Comparison of ENCODE assay signal across 14 cellular contexts in genomic region chr14:103444837-103445524, GRCh38. TPM values are rescaled to one million over a fixed set of nuclear protein-coding genes. Genes with fewer than 3 reads are reported as not detected.
DNase-seq lines count a peak whose midpoint lies in the region; FAIRE-seq and TF ChIP-seq lines count a peak whose summit lies in the region.
"Had no signal": no experiment of that assay in that cellular context is flagged by ENCODE, and none has a peak within 500 bp of the region (broad histone marks: within the 10 kb centered on the region; RNA-seq: fewer than 3 reads in every experiment).

No MANE protein-coding gene starts in this region.

- H4K20me1 ChIP-seq in fibroblast of lung (ENCODE audit: control insufficient read depth, extremely low read depth, insufficient read depth, low read length): no peaks in the 10 kb centered on the region

- H3K4me2 ChIP-seq in fibroblast of lung (ENCODE audit: extremely low read depth, insufficient read depth, low read length): no peak overlapping the region

- H3K4me3 ChIP-seq in fibroblast of lung (replicated peaks in 1 of 4; ENCODE audit: control extremely low read depth in 1 of 4, insufficient read depth in 1 of 4, low read depth in 3 of 4, low read length in 4 of 4) (no peak overlapping the region), mesodermal cell (ENCODE audit: extremely low read depth, insufficient read depth, low read length, poor library complexity, severe bottlenecking) (no peak overlapping the region), Caco-2 (ENCODE audit: low read depth, low read length) (no peak overlapping the region)
- H3K4me3 ChIP-seq: SJCRH30, upper lobe of left lung had no signal

- H3K4me1 ChIP-seq in ES-I3 (ENCODE audit: insufficient read depth, low read length) (peaks cover 13% of the 10 kb centered on the region), fibroblast of lung (ENCODE audit: control insufficient read depth, extremely low read depth, insufficient read depth, low read length) (no peaks in the 10 kb centered on the region), mesodermal cell (ENCODE audit: control insufficient read depth, insufficient read depth, low read length, poor library complexity, severe bottlenecking) (peaks cover 43% of the 10 kb centered on the region), Caco-2 (peaks cover 9% of the 10 kb centered on the region)
- H3K4me1 ChIP-seq: SJCRH30 had no signal

- peaks cover 67% of the 10 kb centered on the region for H3K79me2 ChIP-seq in fibroblast of lung (ENCODE audit: control insufficient read depth, insufficient read depth, low read length)

- TF ChIP-seq CTCF in fibroblast of lung (conservative IDR thresholded peaks at IDR 0.05 in 1 of 2, IDR thresholded peaks at IDR 0.05 in 1 of 2; ENCODE audit: low read depth in 1 of 2, low read length in 2 of 2) (no peak), Caco-2 (IDR thresholded peaks at IDR 0.05; ENCODE audit: insufficient read depth in 1 of 2, low read depth in 1 of 2, low read length in 1 of 2, severe bottlenecking in 1 of 2, unreplicated experiment in 1 of 2) (no peak)

- no peak overlapping the region for H3K4me3 Mint-ChIP-seq in Caco-2 (ENCODE audit: unreplicated experiment)

- 70 to 80% methylated on average over 2 of the region's 4 CpGs for WGBS in mesodermal cell (ENCODE audit: insufficient coverage in 2 of 2), 2 experiments

- no peaks in the 10 kb centered on the region for H3K27me3 Mint-ChIP-seq in Caco-2 (ENCODE audit: insufficient read depth, unreplicated experiment)

- DNase-seq in fibroblast of lung (ENCODE audit: low read depth in 2 of 2): peak; percentile 21 to 59
- no peak for DNase-seq in activated CD4-positive, alpha-beta T cell treated with anti-CD3 and anti-CD28 coated beads, Interleukin-2, amount 50 U/mL, for 48 hours
- no peak for DNase-seq in RCC 7860 (ENCODE audit: low spot score)
- DNase-seq in NCI-H2196 treated with DMSO at 0.1 percent for 48 hours (lab: John Stamatoyannopoulos, UW; ENCODE audit: unreplicated experiment): no peak
- DNase-seq in Caco-2: no peak
- DNase-seq: H7, head of caudate nucleus, Karpas-422, SJCRH30, upper lobe of left lung had no signal

- H3K36me3 Mint-ChIP-seq in Caco-2 (ENCODE audit: insufficient read depth, unreplicated experiment): peaks cover 23% of the 10 kb centered on the region

- no peak overlapping the region for H3K27ac ChIP-seq in fibroblast of lung (ENCODE audit: insufficient read depth, low read length)
- H3K27ac ChIP-seq in mesodermal cell (ENCODE audit: low read depth, low read length, severe bottlenecking): peak overlapping the region; percentile 76
- H3K27ac ChIP-seq: SJCRH30, upper lobe of left lung had no signal

- H2AFZ ChIP-seq in fibroblast of lung (ENCODE audit: low read length): no peak overlapping the region

- POLR2A ChIA-PET in Caco-2 (lab: Charles Lee): interaction anchor here (0.6 kb wide), 1 partner anchor 27 kb away, joined by 10 read pairs; no protein-coding TSS in a partner anchor

- intact Hi-C loops in Caco-2 (cut with micrococcal nuclease; ENCODE audit: unreplicated experiment): no loop called here

- no TSS peak for BruUV-seq in Caco-2 (replicated peaks; lab: Mats Ljungman, UMichigan)

- no peak overlapping the region for H3K27ac Mint-ChIP-seq in Caco-2 (ENCODE audit: unreplicated experiment)

- H3K9me3 ChIP-seq in ES-I3 (ENCODE audit: control insufficient read depth, insufficient read depth, low read length): no peaks in the 10 kb centered on the region
- no peaks in the 10 kb centered on the region for H3K9me3 ChIP-seq in fibroblast of lung (ENCODE audit: control insufficient read depth, insufficient read depth, low read depth, low read length)
- no peaks in the 10 kb centered on the region for H3K9me3 ChIP-seq in mesodermal cell (ENCODE audit: control insufficient read depth, low read length)
- no peaks in the 10 kb centered on the region for H3K9me3 ChIP-seq in Caco-2
- H3K9me3 ChIP-seq: SJCRH30, upper lobe of left lung had no signal

- H3K4me1 Mint-ChIP-seq in Caco-2 (ENCODE audit: low read depth, unreplicated experiment): peaks cover 24% of the 10 kb centered on the region

- CTCF ChIA-PET in Caco-2 (lab: Charles Lee): no interaction called here

- H3K9ac ChIP-seq in ES-I3 (ENCODE audit: low read depth, low read length) (0 out of 2 replicates have a peak overlapping the region, but pooled peaks have one; percentile 1), fibroblast of lung (ENCODE audit: insufficient read depth, low read length) (no peak overlapping the region)

- 0 out of 2 replicates have a peak, but pooled peaks cover 2% of the 10 kb centered on the region for H3K36me3 ChIP-seq in ES-I3 (ENCODE audit: insufficient read depth, low read length)
- no peaks in the 10 kb centered on the region for H3K36me3 ChIP-seq in fibroblast of lung (ENCODE audit: control insufficient read depth, insufficient read depth, low read length)
- H3K36me3 ChIP-seq in mesodermal cell (ENCODE audit: control insufficient read depth, insufficient read depth, low read length): peaks cover 29% of the 10 kb centered on the region
- no peaks in the 10 kb centered on the region for H3K36me3 ChIP-seq in Caco-2 (ENCODE audit: control insufficient read depth, insufficient read depth, low read length)

- no peak for FAIRE-seq in RCC 7860 (lab: Jason Lieb, UNC)
- FAIRE-seq: colon had no signal

- no peaks in the 10 kb centered on the region for H3K9me3 Mint-ChIP-seq in Caco-2 (ENCODE audit: unreplicated experiment)

- H3K27me3 ChIP-seq in fibroblast of lung (ENCODE audit: control insufficient read depth, insufficient read depth, low read length): no peaks in the 10 kb centered on the region
- H3K27me3 ChIP-seq in Caco-2 (replicated peaks; ENCODE audit: control insufficient read depth, insufficient read depth, low read length): no peaks in the 10 kb centered on the region
- H3K27me3 ChIP-seq: SJCRH30, upper lobe of left lung had no signal

TF ChIP-seq in PFSK-1, 5 proteins besides CTCF, POLR2A, EP300 and RAD21:
- TF ChIP-seq POLR2AphosphoS5 (IDR thresholded peaks at IDR 0.05; ENCODE audit: low read depth, low read length) (no peak), FOXP2 (optimal IDR thresholded peaks at IDR 0.05; ENCODE audit: borderline replicate concordance, extremely low read depth, extremely low read length, insufficient read depth) (peak; percentile 35)

RNA-seq across cellular contexts. Expression of gene MARK3, which starts 59.8 kb away (rescaled TPM):
- polyA plus RNA-seq in PFSK-1 (2012; ENCODE audit: insufficient read length, low read depth): 77.9 TPM
- total RNA-seq in fibroblast of lung (93.7 and 119 TPM in 2 replicates), Caco-2 (2022) (71.6 and 78.0 TPM in 2 replicates)
- 76.0 and 76.7 TPM in 2 replicates for polyA plus RNA-seq in fibroblast of lung
- polyA plus RNA-seq in fibroblast of lung (2012): 54.7 and 58.7 TPM in 2 replicates
- 42.1 and 43.5 TPM in 2 replicates for polyA minus RNA-seq in fibroblast of lung (ENCODE audit: low replicate concordance)
- 78.3 TPM for polyA plus RNA-seq in mesodermal cell (2013, experiment 1 of 2)
- 77.2 TPM for polyA plus RNA-seq in mesodermal cell (2013, experiment 2 of 2)

Comparison
In these comparisons a context has a peak if more than half of its experiments do, and no peak if none do; other contexts are left out.
1. DNase-seq: peak in fibroblast of lung (2 of 2); none in activated CD4-positive, alpha-beta T cell treated with anti-CD3 and anti-CD28 coated beads, Interleukin-2, amount 50 U/mL, for 48 hours (0 of 2), RCC 7860 (single experiment), NCI-H2196 treated with DMSO at 0.1 percent for 48 hours (single experiment) and Caco-2 (0 of 2).